ENCODE assay signal across 19 cellular contexts in genomic region chr10:5033061-5033770, GRCh38. TPM values are rescaled to one million over a fixed set of nuclear protein-coding genes. Genes with fewer than 3 reads are reported as not detected.
DNase-seq lines count a peak whose midpoint lies in the region; ATAC-seq and FAIRE-seq lines count a peak whose summit lies in the region.
"Had no signal": no experiment of that assay in that cellular context is flagged by ENCODE, and none has a peak within 500 bp of the region (broad histone marks: within the 10 kb centered on the region; RNA-seq: fewer than 3 reads in every experiment).

No MANE protein-coding gene starts in this region.

- H3K27ac ChIP-seq in mesenchymal stem cell (ENCODE audit: low read length, poor library complexity, severe bottlenecking): no peak overlapping the region
- H3K27ac ChIP-seq: body of pancreas, right lobe of liver had no signal

- no peaks in the 10 kb centered on the region for H3K27me3 ChIP-seq in mesenchymal stem cell (ENCODE audit: control insufficient read depth in 1 of 2, insufficient read depth in 1 of 2, low read length in 2 of 2)
- H3K27me3 ChIP-seq in H7 (ENCODE audit: control insufficient read depth, insufficient read depth, low read length): no peaks in the 10 kb centered on the region
- H3K27me3 ChIP-seq: body of pancreas, right lobe of liver had no signal

- in situ Hi-C loops in Caki2 (cut with HindIII; ENCODE audit: low pct_unique_long_range_greater_than_20kb, low sequenced_read_pairs): no loop called here

- no peak overlapping the region for H3K18ac ChIP-seq in mesenchymal stem cell (ENCODE audit: low read depth in 1 of 2, low read length in 2 of 2)

- peak; percentile 62 for DNase-seq in Caki2 (ENCODE audit: low read depth)
- DNase-seq in MV-4-11 (lab: John Stamatoyannopoulos, UW): peak; percentile 30
- DNase-seq in dermis blood vessel endothelial cell: peak; percentile 2
- DNase-seq in mesenchymal stem cell: peak; percentile 45
- no peak for DNase-seq in GM19239 (ENCODE audit: insufficient read length, low spot score)
- no peak for DNase-seq in H7
- DNase-seq in NCI-H524 (lab: John Stamatoyannopoulos, UW): no peak
- DNase-seq: activated CD4-positive, alpha-beta memory T cell treated with anti-CD3 and anti-CD28 coated beads, Interleukin-2, amount 10 ng/mL, durations not matched to agents 7 days and 5 days; activated effector memory CD4-positive, alpha-beta T cell treated with Interleukin-2 at 50 U/mL for 16 hours; body of pancreas; endodermal cell; H9; NCI-H187; NCI-H774; right lobe of liver; SHP77; T1000 had no signal

- no peak overlapping the region for H2BK120ac ChIP-seq in mesenchymal stem cell (ENCODE audit: low read depth, low read length)

- no peak for FAIRE-seq in GM19239 (lab: Jason Lieb, UNC)

- H4K8ac ChIP-seq in mesenchymal stem cell (ENCODE audit: low read length): no peak overlapping the region

- no peak overlapping the region for H2BK5ac ChIP-seq in mesenchymal stem cell (ENCODE audit: low read depth, low read length, poor library complexity, severe bottlenecking)

- no peak overlapping the region for H2BK12ac ChIP-seq in mesenchymal stem cell (ENCODE audit: low read length in 2 of 2)

- H3K23ac ChIP-seq in mesenchymal stem cell (ENCODE audit: low read length in 2 of 2): no peak overlapping the region

- WGBS in mesenchymal stem cell: no CpG with 5 or more reads among the region's 2 CpGs

- no peak overlapping the region for H3K14ac ChIP-seq in mesenchymal stem cell (ENCODE audit: low read length in 2 of 2)

- H3K4me2 ChIP-seq in mesenchymal stem cell (ENCODE audit: low read length, poor library complexity, severe bottlenecking): no peak overlapping the region

- H4K91ac ChIP-seq in mesenchymal stem cell (ENCODE audit: low read length): no peak overlapping the region

- H2AFZ ChIP-seq in mesenchymal stem cell (ENCODE audit: low read depth, low read length): no peak overlapping the region

- H3K4me3 ChIP-seq in mesenchymal stem cell (ENCODE audit: insufficient read depth in 1 of 2, low read depth in 1 of 2, low read length in 2 of 2): peak overlapping the region in 1 of 2 experiments; percentile 51
- H3K4me3 ChIP-seq in H7 (ENCODE audit: insufficient read depth, low read depth, low read length): no peak overlapping the region
- H3K4me3 ChIP-seq: body of pancreas, right lobe of liver had no signal

- no peak overlapping the region for H3K4ac ChIP-seq in mesenchymal stem cell (ENCODE audit: low read depth in 1 of 2, low read length in 2 of 2)

- H2BK15ac ChIP-seq in mesenchymal stem cell (ENCODE audit: low read depth, poor library complexity, severe bottlenecking): no peak overlapping the region

- peak overlapping the region; percentile 69 for H3K9ac ChIP-seq in mesenchymal stem cell (ENCODE audit: low read length)

- ATAC-seq in HG03439 (IDR thresholded peaks at IDR 0.05; ENCODE audit: unreplicated experiment): no peak
- ATAC-seq: body of pancreas; natural killer cell treated with Interleukin-12 subunit alpha and Interleukin-12 subunit beta and Interleukin-15 and Interleukin-18, amount 100 ng/mL, for 72 hours had no signal

- peaks cover 6% of the 10 kb centered on the region for H3K4me1 ChIP-seq in mesenchymal stem cell (ENCODE audit: control insufficient read depth, insufficient read depth, low read depth, low read length)
- H3K4me1 ChIP-seq: body of pancreas had no signal

- no peak overlapping the region for H2AK5ac ChIP-seq in mesenchymal stem cell (ENCODE audit: low read length, severe bottlenecking)

- H3K79me1 ChIP-seq in mesenchymal stem cell (replicated peaks; ENCODE audit: low read length, poor library complexity, severe bottlenecking): no peaks in the 10 kb centered on the region

- H3K9me3 ChIP-seq in mesenchymal stem cell (ENCODE audit: control insufficient read depth, low read length): peaks cover 27% of the 10 kb centered on the region
- H3K9me3 ChIP-seq: body of pancreas, right lobe of liver had no signal

- H3K36me3 ChIP-seq in mesenchymal stem cell (ENCODE audit: control insufficient read depth in 1 of 2, insufficient read depth in 2 of 2, low read depth in 1 of 2, low read length in 2 of 2) (no peaks in the 10 kb centered on the region), H7 (replicated peaks; ENCODE audit: control insufficient read depth, insufficient read depth, low read length) (no peaks in the 10 kb centered on the region)
- H3K36me3 ChIP-seq: right lobe of liver had no signal

RNA-seq across cellular contexts. Expression of gene AKR1C2, which starts 29.6 kb away (rescaled TPM):
- total RNA-seq in Caki2 (2014; rRNA removed; shearing (Covaris generic); ENCODE audit: low replicate concordance): 1,417 and 1,499 TPM in 2 replicates
- total RNA-seq in dermis blood vessel endothelial cell: 50.2 and 63.2 TPM in 2 replicates
- 7.9 TPM for polyA plus RNA-seq in mesenchymal stem cell (2013, experiment 1 of 2)
- 7.5 TPM for polyA plus RNA-seq in mesenchymal stem cell (2013, experiment 2 of 2)
- 0.11 TPM in 1 of 2 replicates, not detected in the other for total RNA-seq in H7 (2014; rRNA removed; shearing (Covaris generic))
- total RNA-seq: activated CD4-positive, alpha-beta memory T cell treated with anti-CD3 and anti-CD28 coated beads, Interleukin-2, amount 10 ng/mL, durations not matched to agents 7 days and 5 days; natural killer cell treated with Interleukin-12 subunit alpha and Interleukin-12 subunit beta and Interleukin-15 and Interleukin-18, amount 100 ng/mL, for 72 hours had no signal

Comparison
In these comparisons a context has a peak if more than half of its experiments do, and no peak if none do; other contexts are left out.
1. DNase-seq: peak in Caki2 (single experiment), MV-4-11 (single experiment), dermis blood vessel endothelial cell (single experiment) and mesenchymal stem cell (single experiment); none in GM19239 (single experiment), H7 (single experiment) and NCI-H524 (0 of 2).
2. RNA of gene AKR1C2, which starts 29.6 kb away (total RNA-seq): 1,417 to 1,499 TPM in Caki2 and 50.2 to 63.2 TPM in dermis blood vessel endothelial cell; 0.11 TPM in H7; every median in the first group is over 10 times any median in the second.